In genomic region chr19:53365899-53366493, GRCh38 we compare ENCODE assay signal across 8 cellular contexts. TPM values are rescaled to one million over a fixed set of nuclear protein-coding genes. Genes with fewer than 3 reads are reported as not detected.
DNase-seq lines count a peak whose midpoint lies in the region; ATAC-seq and TF ChIP-seq lines count a peak whose summit lies in the region.

No MANE protein-coding gene starts in this region.

- H2AFZ ChIP-seq in neural progenitor cell (replicated peaks): peak overlapping the region; percentile 88

- H3K9ac ChIP-seq in BLaER1 treated with 17β-estradiol and CSF1 and Interleukin-3, amounts not matched to agents 10 nM and 100 nM: peak overlapping the region; percentile 82 to 95 (median 87)
- H3K9ac ChIP-seq in neural progenitor cell: peak overlapping the region; percentile 10

- H3K4me3 ChIP-seq in BLaER1 treated with 17β-estradiol and CSF1 and Interleukin-3, amounts not matched to agents 10 nM and 100 nM: peak overlapping the region; percentile 69 to 91 (median 80)
- H3K4me3 ChIP-seq in esophagus (ENCODE audit: low read depth in 1 of 2, low read length in 2 of 2) (peak overlapping the region; percentile 65 to 87), neural progenitor cell (peak overlapping the region; percentile 71)

- H4K20me1 ChIP-seq in BLaER1 treated with 17β-estradiol and CSF1 and Interleukin-3, amounts not matched to agents 10 nM and 100 nM: no peaks in the 10 kb centered on the region
- no peaks in the 10 kb centered on the region for H4K20me1 ChIP-seq in neural progenitor cell (ENCODE audit: low read depth)

- H3K79me2 ChIP-seq in neural progenitor cell (ENCODE audit: low read depth): peaks cover 11% of the 10 kb centered on the region

- H3K36me3 ChIP-seq in BLaER1 treated with 17β-estradiol and CSF1 and Interleukin-3, amounts not matched to agents 10 nM and 100 nM: peaks cover 9 to 30% (median 22%) of the 10 kb centered on the region in 11 experiments; a peak in 21 of 22 replicates
- H3K36me3 ChIP-seq in esophagus (ENCODE audit: control insufficient read depth in 2 of 2, insufficient read depth in 2 of 2, low read length in 1 of 2): no peaks in the 10 kb centered on the region
- no peaks in the 10 kb centered on the region for H3K36me3 ChIP-seq in neural progenitor cell

- H3K27me3 Mint-ChIP-seq in neural progenitor cell (ENCODE audit: insufficient read depth, low read depth): peaks cover 21% of the 10 kb centered on the region

- H3K4me1 ChIP-seq in BLaER1 treated with 17β-estradiol and CSF1 and Interleukin-3, amounts not matched to agents 10 nM and 100 nM: peaks cover 8 to 18% (median 15%) of the 10 kb centered on the region in 10 experiments; a peak in 19 of 20 replicates
- no peaks in the 10 kb centered on the region for H3K4me1 ChIP-seq in esophagus (ENCODE audit: control insufficient read depth in 2 of 2, insufficient read depth in 2 of 2, low read length in 1 of 2)
- H3K4me1 ChIP-seq in neural progenitor cell: peaks cover 14% of the 10 kb centered on the region

- TF ChIP-seq CTCF in neural progenitor cell (IDR thresholded peaks at IDR 0.05): no peak

- peaks cover 3% of the 10 kb centered on the region for H3K36me3 Mint-ChIP-seq in neural progenitor cell

- peaks cover 22% of the 10 kb centered on the region for H3F3A ChIP-seq in neural progenitor cell (ENCODE audit: low read depth)

- peaks cover 6% of the 10 kb centered on the region for H3K4me1 Mint-ChIP-seq in neural progenitor cell

- peak; percentile 54 for DNase-seq in activated CD4-positive, alpha-beta T cell treated with anti-CD3 and anti-CD28 coated beads for 48 hours
- DNase-seq in neural progenitor cell (ENCODE audit: low spot score) (peak; percentile 66), NCI-H526 treated with DMSO at 0.1 percent for 48 hours (lab: John Stamatoyannopoulos, UW) (no peak), NCI-H774 (lab: John Stamatoyannopoulos, UW) (no peak)

- H3K27me3 ChIP-seq in BLaER1 treated with 17β-estradiol and CSF1 and Interleukin-3, amounts not matched to agents 10 nM and 100 nM: no peaks in the 10 kb centered on the region
- H3K27me3 ChIP-seq in esophagus (ENCODE audit: control insufficient read depth in 1 of 2, insufficient read depth in 2 of 2, low read length in 2 of 2): no peaks in the 10 kb centered on the region
- H3K27me3 ChIP-seq in neural progenitor cell: peaks cover 4% of the 10 kb centered on the region

- peak overlapping the region; percentile 92 for H3K4me3 Mint-ChIP-seq in neural progenitor cell

- H3K9me3 Mint-ChIP-seq in neural progenitor cell: peaks cover 11% of the 10 kb centered on the region

- H3K9me3 ChIP-seq in BLaER1 treated with 17β-estradiol and CSF1 and Interleukin-3, amounts not matched to agents 10 nM and 100 nM (replicated peaks in 1 of 11): peaks cover 25 to 34% (median 31%) of the 10 kb centered on the region in 11 experiments
- H3K9me3 ChIP-seq in esophagus (ENCODE audit: control insufficient read depth in 2 of 2, insufficient read depth in 1 of 2, low read depth in 1 of 2, low read length in 1 of 2): peaks cover 0 to 3% of the 10 kb centered on the region in 2 donors
- no peaks in the 10 kb centered on the region for H3K9me3 ChIP-seq in neural progenitor cell (ENCODE audit: low read depth)

- ATAC-seq in GM19351 (IDR thresholded peaks at IDR 0.05; ENCODE audit: unreplicated experiment) (peak; percentile 56), HG03460 (IDR thresholded peaks at IDR 0.05; ENCODE audit: unreplicated experiment) (peak; percentile 44)

- 0 to 1% methylated on average over 22 to 32 of the region's 32 CpGs for WGBS in esophagus, 2 donors

- H3K4me2 ChIP-seq in BLaER1 treated with 17β-estradiol and CSF1 and Interleukin-3, amounts not matched to agents 10 nM and 100 nM: peak overlapping the region; percentile 64 to 94 (median 81)
- H3K4me2 ChIP-seq in neural progenitor cell: peak overlapping the region; percentile 84

- H3K27ac ChIP-seq in BLaER1 treated with 17β-estradiol and CSF1 and Interleukin-3, amounts not matched to agents 10 nM and 100 nM: peak overlapping the region; percentile 28 to 94 (median 86); a peak in 21 of 22 replicates
- H3K27ac ChIP-seq in esophagus (ENCODE audit: low read depth in 2 of 2, low read length in 1 of 2): peak overlapping the region; percentile 78 to 87
- H3K27ac ChIP-seq in neural progenitor cell: no peak overlapping the region

- no peak overlapping the region for H3K27ac Mint-ChIP-seq in neural progenitor cell

RNA-seq across cellular contexts. Expression of gene ZNF525, which starts 0.5 kb away (rescaled TPM):
- polyA plus RNA-seq in esophagus: 1 to 10 TPM; 3.2 to 5.2 TPM
- 18.0 and 31.8 TPM in 2 replicates for total RNA-seq in neural progenitor cell (ENCODE audit: low replicate concordance)

RNA-seq across cellular contexts. Expression of gene ZNF765, which starts 29.0 kb away (rescaled TPM):
- 1 to 10 TPM; 1.6 to 3.2 TPM for polyA plus RNA-seq in esophagus
- total RNA-seq in neural progenitor cell (ENCODE audit: low replicate concordance): 14.9 and 17.2 TPM in 2 replicates

RNA-seq across cellular contexts. Expression of gene ZNF845, which starts 32.4 kb away (rescaled TPM):
- 1 to 10 TPM; 1.7 to 2.2 TPM for polyA plus RNA-seq in esophagus
- 17.9 and 22.8 TPM in 2 replicates for total RNA-seq in neural progenitor cell (ENCODE audit: low replicate concordance)

Comparison
In these comparisons a context has a peak if more than half of its experiments do, and no peak if none do; other contexts are left out.
1. DNase-seq: peak in activated CD4-positive, alpha-beta T cell treated with anti-CD3 and anti-CD28 coated beads for 48 hours (single experiment) and neural progenitor cell (single experiment); none in NCI-H526 treated with DMSO at 0.1 percent for 48 hours (single experiment) and NCI-H774 (single experiment).
2. Peak in every context shown above with its lines, with median percentiles within 50 percentile points of each other: H3K4me3 ChIP-seq.